Comparison of ENCODE assay signal across 9 cellular contexts in the genomic region with DNA sequence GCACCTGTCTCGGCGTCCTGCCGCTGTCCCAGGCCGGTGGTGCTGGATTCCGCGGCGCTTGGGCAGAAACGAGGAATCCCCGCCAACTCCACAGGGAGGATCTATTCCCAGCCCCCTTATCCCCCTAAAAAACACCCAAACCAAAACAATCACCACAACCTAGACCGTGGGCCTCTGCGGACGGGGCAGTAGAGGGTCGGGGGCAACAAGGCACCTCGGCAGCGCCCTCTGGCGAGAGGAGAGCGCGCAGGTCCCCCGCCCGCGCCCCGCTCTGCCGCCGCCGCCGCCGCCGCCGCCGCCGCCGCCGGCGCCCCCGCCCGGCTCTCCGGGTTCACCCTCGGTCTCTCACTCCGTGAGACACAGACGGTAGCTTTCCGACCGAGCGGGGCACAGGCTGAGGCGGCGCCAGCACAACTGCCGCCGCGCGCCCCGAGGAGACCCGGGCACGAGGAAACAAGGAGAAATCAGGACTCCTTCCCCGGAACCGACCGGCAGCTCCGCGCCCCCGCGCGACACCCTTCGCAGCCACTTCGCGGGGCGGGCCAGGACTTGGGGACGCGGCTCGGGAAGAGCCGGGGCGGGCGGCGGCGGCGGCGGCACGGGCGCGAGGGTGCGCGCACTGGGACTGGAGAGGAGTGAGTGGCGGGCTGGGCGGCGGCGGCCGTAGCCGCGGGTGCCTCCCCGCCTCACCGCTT. TPM values are rescaled to one million over a fixed set of nuclear protein-coding genes. Genes with fewer than 3 reads are reported as not detected.
A peak's percentile ranks its signal among the peaks of the same experiment; 100 is the strongest.
DNase-seq lines count a peak whose midpoint lies in the region; ATAC-seq and TF ChIP-seq lines count a peak whose summit lies in the region.
"Had no signal": no experiment of that assay in that cellular context is flagged by ENCODE, and none has a peak within 500 bp of the region (broad histone marks: within the 10 kb centered on the region; RNA-seq: fewer than 3 reads in every experiment).

A gene (plus strand): TSS at position 360 of the 695 bp plus-strand sequence.

- WGBS in testis, 2 donors, result 0 to 2% methylated on average over 26 to 45 of the region's 88 CpGs

- in situ Hi-C loops in KBM-7 (cut with MboI; ENCODE audit: low pct_unique_long_range_greater_than_20kb, low sequenced_read_pairs), result no loop called here

- peak; percentile 60 for ATAC-seq in GM21529 (IDR thresholded peaks at IDR 0.05; ENCODE audit: unreplicated experiment)

- peak; percentile 66 for TF ChIP-seq CTCF in GM10266 (IDR thresholded peaks at IDR 0.05; ENCODE audit: control insufficient read depth, insufficient read depth, low read depth, missing control alignments)
- peak; percentile 27 for TF ChIP-seq CTCF in epithelial cell of proximal tubule (conservative IDR thresholded peaks at IDR 0.05; ENCODE audit: low read depth, low read length)
- peak in 1 of 3 experiments; percentile 17 for TF ChIP-seq CTCF in testis (IDR thresholded peaks at IDR 0.05)

- H3K4me1 ChIP-seq in mucosa of rectum (ENCODE audit: control insufficient read depth in 2 of 2, insufficient read depth in 2 of 2, low read length in 2 of 2) (peaks cover 0 to 2% of the 10 kb centered on the region in 2 donors), testis (peaks cover 3% of the 10 kb centered on the region)

- H3K9ac ChIP-seq in mucosa of rectum (ENCODE audit: low read depth in 1 of 2, low read length in 2 of 2), result no peak within 1 kb of the TSS

- H3K4me3 ChIP-seq in epithelial cell of proximal tubule (ENCODE audit: low read depth, low read length) (peak within 1 kb of the TSS; percentile 46), mucosa of rectum (ENCODE audit: low read length in 2 of 2) (peak within 1 kb of the TSS; percentile 44 to 62), testis (peak within 1 kb of the TSS; percentile 60 to 64)

- peaks cover 19 to 21% of the 10 kb centered on the region in 2 donors for H3K27me3 ChIP-seq in mucosa of rectum (ENCODE audit: control insufficient read depth in 2 of 2, insufficient read depth in 2 of 2, low read length in 2 of 2)
- H3K27me3 ChIP-seq in testis, result no peaks in the 10 kb centered on the region

- H3K27ac ChIP-seq in mucosa of rectum (ENCODE audit: low read depth in 2 of 2, low read length in 2 of 2), result no peak within 1 kb of the TSS
- no peak within 1 kb of the TSS for H3K27ac ChIP-seq in testis

- DNase-seq in GM10266 (ENCODE audit: extremely low spot score) (peak; percentile 71), KBM-7 (peak; percentile 51), epithelial cell of proximal tubule (ENCODE audit: low read depth) (no peak), testis (peak; percentile 75), NAMALWA (ENCODE audit: low spot score) (no peak)
- DNase-seq in activated CD4-positive, CD25-positive, alpha-beta regulatory T cell treated with anti-CD3 and anti-CD28 coated beads, Interleukin-2, amount 50 U/mL, for 72 hours, result peak; percentile 38

- no peaks in the 10 kb centered on the region for H3K36me3 ChIP-seq in mucosa of rectum (ENCODE audit: control insufficient read depth in 2 of 2, insufficient read depth in 2 of 2, low read length in 2 of 2)
- no peaks in the 10 kb centered on the region for H3K36me3 ChIP-seq in testis (ENCODE audit: low read depth, missing control alignments)

- H3K9me3 ChIP-seq in mucosa of rectum (ENCODE audit: control insufficient read depth in 2 of 2, low read length in 2 of 2), result no peaks in the 10 kb centered on the region
- H3K9me3 ChIP-seq in testis, result no peaks in the 10 kb centered on the region

- intact Hi-C loops in testis (cut with DNase I; ENCODE audit: low total_unique reads), result no loop called here

- TF ChIP-seq POLR2A in testis (IDR thresholded peaks at IDR 0.05), result no peak

RNA-seq across cellular contexts. Expression of the gene that starts here (rescaled TPM):
- total RNA-seq in epithelial cell of proximal tubule, result 0.43 TPM in 1 of 2 replicates, not detected in the other
- 1 to 10 TPM; 1.6 to 1.8 TPM for total RNA-seq in testis
- 1.4 TPM for polyA plus RNA-seq in testis (ENCODE audit: insufficient read depth, low read depth, low replicate concordance)
- total RNA-seq: glomerular endothelial cell had no signal

Comparison
In these comparisons a context has a peak if more than half of its experiments do, and no peak if none do; other contexts are left out.
1. DNase-seq: peak in GM10266 (single experiment), KBM-7 (single experiment), activated CD4-positive, CD25-positive, alpha-beta regulatory T cell treated with anti-CD3 and anti-CD28 coated beads, Interleukin-2, amount 50 U/mL, for 72 hours (single experiment) and testis (single experiment); none in epithelial cell of proximal tubule (single experiment) and NAMALWA (single experiment).
2. Peak in every context shown above with its lines, with median percentiles within 50 percentile points of each other: H3K4me3 ChIP-seq.